In genomic region chr4:126047114-126047513, GRCh38 we compare ENCODE assay signal across 1 cellular context.
TF ChIP-seq lines count a peak whose summit lies in the region.

No MANE protein-coding gene starts in this region.

TF ChIP-seq in GM23338, 12 proteins besides CTCF, POLR2A, EP300 and RAD21 (continued from another document):
- TF ChIP-seq ZNF462 (CRISPR knock-in tag; IDR thresholded peaks at IDR 0.05) (no peak), ETS1 (IDR thresholded peaks at IDR 0.05) (no peak), JUNB (IDR thresholded peaks at IDR 0.05; ENCODE audit: unreplicated experiment) (no peak), NANOG (IDR thresholded peaks at IDR 0.05; ENCODE audit: borderline replicate concordance) (no peak), STAT1 (IDR thresholded peaks at IDR 0.05; ENCODE audit: unreplicated experiment) (no peak), POLR2AphosphoS5 (IDR thresholded peaks at IDR 0.05; ENCODE audit: low read depth) (no peak), ZNF331 (CRISPR knock-in tag; IDR thresholded peaks at IDR 0.05; ENCODE audit: low read depth) (no peak), CREB1 (CRISPR knock-in tag; IDR thresholded peaks at IDR 0.05; ENCODE audit: low read depth) (no peak), ZNF114 (CRISPR knock-in tag; IDR thresholded peaks at IDR 0.05) (no peak), EZH2phosphoT487 (IDR thresholded peaks at IDR 0.05; ENCODE audit: unreplicated experiment) (no peak), EZH2 (IDR thresholded peaks at IDR 0.05; ENCODE audit: low read depth, unreplicated experiment) (no peak)
